In the genomic region with DNA sequence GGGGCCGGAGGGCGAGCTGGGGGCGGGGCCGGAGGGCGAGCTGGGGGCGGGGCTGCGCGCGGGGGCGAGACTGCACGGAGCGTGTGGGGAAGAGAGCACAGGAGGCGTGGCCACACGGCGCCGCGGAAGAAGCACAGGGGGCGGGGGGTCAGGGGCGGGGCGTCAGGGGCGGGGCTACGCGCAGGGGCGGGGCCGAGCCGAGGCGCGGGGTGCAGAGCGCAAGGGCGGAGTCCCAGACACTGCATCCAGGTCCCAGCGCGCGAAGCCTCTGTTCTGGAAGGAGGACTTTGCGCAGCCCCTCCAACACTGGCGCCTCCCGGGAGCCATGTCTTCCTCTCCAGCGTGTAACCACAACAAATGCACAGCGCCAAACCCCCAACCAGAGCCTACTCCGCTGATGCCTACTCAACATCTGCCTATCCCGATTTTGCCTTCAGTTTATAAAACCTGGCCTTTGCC, we compare ENCODE assay signal across 8 cellular contexts.
DNase-seq lines count a peak whose midpoint lies in the region; ATAC-seq, FAIRE-seq and TF ChIP-seq lines count a peak whose summit lies in the region.

No MANE protein-coding gene starts in this region.

- no peak overlapping the region; the same call in 1 of the 2 replicates for H3K27ac ChIP-seq in BLaER1
- no peak overlapping the region for H3K27ac ChIP-seq in cardiac muscle cell
- no peak overlapping the region for H3K27ac ChIP-seq in thyroid gland

- POLR2A ChIA-PET in activated naive CD8-positive, alpha-beta T cell treated with anti-CD3 and anti-CD28 coated beads, Interleukin-2, amount 10 ng/mL, durations not matched to agents 7 days and 5 days (lab: Charles Lee): interaction anchor here (0.6 kb wide), 1 partner anchor 409 kb away, joined by 3 read pairs; no protein-coding TSS in a partner anchor

- H3K36me3 ChIP-seq in BLaER1 (peaks cover 43% of the 10 kb centered on the region), cardiac muscle cell (no peaks in the 10 kb centered on the region), thyroid gland (no peaks in the 10 kb centered on the region)

- H3K27ac Mint-ChIP-seq in activated naive CD8-positive, alpha-beta T cell treated with anti-CD3 and anti-CD28 coated beads, Interleukin-2, amount 10 ng/mL, durations not matched to agents 7 days and 5 days: peak overlapping the region; percentile 42

- peaks cover 91% of the 10 kb centered on the region for H3K4me1 ChIP-seq in BLaER1
- H3K4me1 ChIP-seq in cardiac muscle cell (ENCODE audit: low read depth): peaks cover 34% of the 10 kb centered on the region
- H3K4me1 ChIP-seq in thyroid gland: peaks cover 30 to 41% of the 10 kb centered on the region in 2 donors

- H3K36me3 Mint-ChIP-seq in activated naive CD8-positive, alpha-beta T cell treated with anti-CD3 and anti-CD28 coated beads, Interleukin-2, amount 10 ng/mL, durations not matched to agents 7 days and 5 days: peaks cover 4% of the 10 kb centered on the region

- H3K4me2 ChIP-seq in BLaER1: peak overlapping the region; percentile 100

- TF ChIP-seq POLR2A in thyroid gland (IDR thresholded peaks at IDR 0.05): no peak

- H3K4me3 ChIP-seq in BLaER1 (peak overlapping the region; percentile 73), cardiac muscle cell (peak overlapping the region; percentile 89), thyroid gland (replicated peaks in 1 of 3) (peak overlapping the region in 1 of 3 donors; percentile 84)

- H3K4me1 Mint-ChIP-seq in activated naive CD8-positive, alpha-beta T cell treated with anti-CD3 and anti-CD28 coated beads, Interleukin-2, amount 10 ng/mL, durations not matched to agents 7 days and 5 days: peaks cover 29% of the 10 kb centered on the region

- H3K4me3 Mint-ChIP-seq in activated naive CD8-positive, alpha-beta T cell treated with anti-CD3 and anti-CD28 coated beads, Interleukin-2, amount 10 ng/mL, durations not matched to agents 7 days and 5 days: peak overlapping the region; percentile 74

- H3K9ac ChIP-seq in BLaER1: no peak overlapping the region

- H4K20me1 ChIP-seq in BLaER1: peaks cover 98% of the 10 kb centered on the region

- no peaks in the 10 kb centered on the region for H3K9me3 ChIP-seq in BLaER1
- no peaks in the 10 kb centered on the region for H3K9me3 ChIP-seq in cardiac muscle cell (ENCODE audit: low read depth)
- no peaks in the 10 kb centered on the region for H3K9me3 ChIP-seq in thyroid gland

- peak; percentile 60 for ATAC-seq in GM21367 (IDR thresholded peaks at IDR 0.05; ENCODE audit: unreplicated experiment)
- ATAC-seq in activated naive CD8-positive, alpha-beta T cell treated with anti-CD3 and anti-CD28 coated beads, Interleukin-2, amount 10 ng/mL, durations not matched to agents 7 days and 5 days (ENCODE audit: low read depth): peak; percentile 90

- peak; percentile 91 for DNase-seq in HTR-8/SVneo (ENCODE audit: insufficient read length, low spot score)
- peak; percentile 64 to 89 for DNase-seq in SW 1271 (lab: John Stamatoyannopoulos, UW)
- DNase-seq in activated naive CD8-positive, alpha-beta T cell treated with anti-CD3 and anti-CD28 coated beads, Interleukin-2, amount 10 ng/mL, durations not matched to agents 7 days and 5 days: peak; percentile 89
- peak; percentile 93 to 94 for DNase-seq in cardiac muscle cell (ENCODE audit: low read depth in 1 of 2, low spot score in 1 of 2)
- peak; percentile 76 for DNase-seq in pons (ENCODE audit: low spot score)
- DNase-seq in thyroid gland: peak; percentile 88 to 89

- FAIRE-seq in HTR-8/SVneo (lab: Jason Lieb, UNC): peak; percentile 84

- H3K27me3 Mint-ChIP-seq in activated naive CD8-positive, alpha-beta T cell treated with anti-CD3 and anti-CD28 coated beads, Interleukin-2, amount 10 ng/mL, durations not matched to agents 7 days and 5 days: peaks cover 3% of the 10 kb centered on the region

- 2 to 9% methylated on average over 6 to 10 of the region's 40 CpGs for WGBS in thyroid gland, 2 donors

- intact Hi-C loops in thyroid gland (cut with DNase I): no loop called here

- TF ChIP-seq CTCF in cardiac muscle cell (IDR thresholded peaks at IDR 0.05; ENCODE audit: low read depth, low read length): no peak
- no peak for TF ChIP-seq CTCF in thyroid gland (IDR thresholded peaks at IDR 0.05)

- no peaks in the 10 kb centered on the region for H3K27me3 ChIP-seq in BLaER1
- H3K27me3 ChIP-seq in cardiac muscle cell: no peaks in the 10 kb centered on the region
- no peaks in the 10 kb centered on the region for H3K27me3 ChIP-seq in thyroid gland

- no peaks in the 10 kb centered on the region for H3K9me3 Mint-ChIP-seq in activated naive CD8-positive, alpha-beta T cell treated with anti-CD3 and anti-CD28 coated beads, Interleukin-2, amount 10 ng/mL, durations not matched to agents 7 days and 5 days
